13 cellular contexts compared by ENCODE assay signal in genomic region chr14:74886001-74886400, GRCh38. TPM values are rescaled to one million over a fixed set of nuclear protein-coding genes. Genes with fewer than 3 reads are reported as not detected.
A peak's percentile ranks its signal among the peaks of the same experiment; 100 is the strongest.
DNase-seq lines count a peak whose midpoint lies in the region; TF ChIP-seq lines count a peak whose summit lies in the region.
"Had no signal": no experiment of that assay in that cellular context is flagged by ENCODE, and none has a peak within 500 bp of the region (broad histone marks: within the 10 kb centered on the region; RNA-seq: fewer than 3 reads in every experiment).

No MANE protein-coding gene starts in this region.

- peaks cover 69% of the 10 kb centered on the region for H3K79me2 ChIP-seq in neural progenitor cell (ENCODE audit: low read depth)

- peak overlapping the region; percentile 8 for H3K4me2 ChIP-seq in neural progenitor cell

- H3K4me3 Mint-ChIP-seq in endodermal cell (peak overlapping the region; percentile 95), neural progenitor cell (no peak overlapping the region)

- no peaks in the 10 kb centered on the region for H3K27me3 Mint-ChIP-seq in endodermal cell (ENCODE audit: insufficient read depth)
- peaks cover 7% of the 10 kb centered on the region for H3K27me3 Mint-ChIP-seq in neural progenitor cell (ENCODE audit: insufficient read depth, low read depth)

- DNase-seq in BJ (ENCODE audit: low read depth) (peak; percentile 97), LHCN-M2 (ENCODE audit: low read depth) (peak; percentile 96), endodermal cell (peak; percentile 75), neural progenitor cell (ENCODE audit: low spot score) (peak; percentile 71), NCI-H2227 treated with DMSO at 0.1 percent for 48 hours (lab: John Stamatoyannopoulos, UW) (no peak), MV-4-11 (lab: John Stamatoyannopoulos, UW) (no peak), posterior vena cava (ENCODE audit: low spot score) (no peak)
- DNase-seq in stimulated activated CD4-positive, alpha-beta T cell treated with anti-CD3 and anti-CD28 coated beads, Interleukin-1b, Interleukin-23, amount 100 ng/mL, for 48 hours = no peak
- DNase-seq: activated T-cell treated with anti-CD3 and anti-CD28 coated beads, Interleukin-2, amount 50 U/mL, for 48 hours; GF-D8; NCI-H1694 treated with DMSO at 0.1 percent for 48 hours; ovary had no signal

- H3K9me3 ChIP-seq in endodermal cell (ENCODE audit: control insufficient read depth, low read length) = no peaks in the 10 kb centered on the region
- no peaks in the 10 kb centered on the region for H3K9me3 ChIP-seq in neural progenitor cell (ENCODE audit: low read depth)
- H3K9me3 ChIP-seq: ovary had no signal

- H3K4me3 ChIP-seq in BJ (ENCODE audit: low read depth, low read length) (no peak overlapping the region), endodermal cell (ENCODE audit: low read length) (no peak overlapping the region), neural progenitor cell (no peak overlapping the region)
- H3K4me3 ChIP-seq: ovary had no signal

- intact Hi-C loops in posterior vena cava (cut with DNase I) = no loop called here

- H4K20me1 ChIP-seq in neural progenitor cell (ENCODE audit: low read depth) = peaks cover 77% of the 10 kb centered on the region

- H3K27ac Mint-ChIP-seq in endodermal cell (peak overlapping the region; percentile 68), neural progenitor cell (peak overlapping the region; percentile 83)

- H3K27me3 ChIP-seq in BJ (ENCODE audit: control insufficient read depth, insufficient read depth, low read length) (no peaks in the 10 kb centered on the region), endodermal cell (ENCODE audit: control insufficient read depth, insufficient read depth, low read length, poor library complexity, severe bottlenecking) (no peaks in the 10 kb centered on the region), neural progenitor cell (no peaks in the 10 kb centered on the region)
- H3K27me3 ChIP-seq: ovary had no signal

- 55 to 58% methylated on average over 2 to 3 of the region's 3 CpGs for WGBS in endodermal cell (ENCODE audit: insufficient coverage in 1 of 2, insufficient read length in 1 of 2), 2 experiments

- H3K27ac ChIP-seq in endodermal cell (ENCODE audit: low read depth, low read length) = no peak overlapping the region
- no peak overlapping the region for H3K27ac ChIP-seq in neural progenitor cell
- H3K27ac ChIP-seq: ovary had no signal

- H2AFZ ChIP-seq in neural progenitor cell (replicated peaks) = no peak overlapping the region

- TF ChIP-seq CTCF in BJ (IDR thresholded peaks at IDR 0.05; ENCODE audit: insufficient read depth, low read depth, low read length) (no peak), endodermal cell (conservative IDR thresholded peaks at IDR 0.05) (no peak), neural progenitor cell (IDR thresholded peaks at IDR 0.05) (no peak)

- POLR2A ChIA-PET in BJ (lab: Charles Lee) = no interaction called here

- H3K36me3 Mint-ChIP-seq in endodermal cell (ENCODE audit: low read depth) = peaks cover 24% of the 10 kb centered on the region
- peaks cover 14% of the 10 kb centered on the region for H3K36me3 Mint-ChIP-seq in neural progenitor cell

- H3K9ac ChIP-seq in endodermal cell (ENCODE audit: extremely low read depth, low read length, poor library complexity, severe bottlenecking) (no peak overlapping the region), neural progenitor cell (no peak overlapping the region)

- H3F3A ChIP-seq in neural progenitor cell (ENCODE audit: low read depth) = peaks cover 34% of the 10 kb centered on the region

- H3K4me1 ChIP-seq in endodermal cell (ENCODE audit: control insufficient read depth, insufficient read depth, low read length) = peaks cover 13% of the 10 kb centered on the region
- peaks cover 27% of the 10 kb centered on the region for H3K4me1 ChIP-seq in neural progenitor cell

- H3K4me1 Mint-ChIP-seq in endodermal cell (peaks cover 63% of the 10 kb centered on the region), neural progenitor cell (peaks cover 30% of the 10 kb centered on the region)

- H3K36me3 ChIP-seq in BJ (ENCODE audit: control insufficient read depth, insufficient read depth, low read length) (peaks cover 6% of the 10 kb centered on the region; the same call in 1 of the 2 replicates), endodermal cell (ENCODE audit: control insufficient read depth, insufficient read depth, low read length) (peaks cover 20% of the 10 kb centered on the region), neural progenitor cell (no peaks in the 10 kb centered on the region)
- H3K36me3 ChIP-seq: ovary had no signal

- H3K9me3 Mint-ChIP-seq in endodermal cell (no peaks in the 10 kb centered on the region), neural progenitor cell (no peaks in the 10 kb centered on the region)

- CTCF ChIA-PET in BJ (lab: Yijun Ruan, JAX) = interaction anchor here (0.8 to 21.7 kb wide), 5 partner anchors 11 to 203 kb away, joined by 3 to 195 read pairs (median 9); no protein-coding TSS in a partner anchor

RNA-seq across cellular contexts. Expression of gene DLST, which starts 4.3 kb away (rescaled TPM):
- 125 and 150 TPM in 2 replicates for polyA plus RNA-seq in BJ (2011; rRNA removed)
- 68.8 and 88.2 TPM in 2 replicates for polyA minus RNA-seq in BJ (2011; rRNA and poly(A)+ RNA removed)
- total RNA-seq in LHCN-M2 (2014; rRNA removed) (66.7 and 71.6 TPM in 2 replicates), endodermal cell (100 to 1,000 TPM; 119 to 126 TPM), neural progenitor cell (ENCODE audit: low replicate concordance) (52.2 and 60.7 TPM in 2 replicates), posterior vena cava (10 to 100 TPM; 70.4 to 85.0 TPM)
- polyA plus RNA-seq in LHCN-M2 (2012) = 70.9 TPM
- polyA plus RNA-seq in endodermal cell (2013, experiment 1 of 2) = 84.7 TPM
- polyA plus RNA-seq in endodermal cell (2013, experiment 2 of 2) = 76.8 TPM

RNA-seq across cellular contexts. Expression of gene PROX2, which starts 10.1 kb away (rescaled TPM):
- polyA plus RNA-seq in BJ (2011; rRNA removed) = not detected in 2 replicates
- polyA minus RNA-seq in BJ (2011; rRNA and poly(A)+ RNA removed) = not detected in 2 replicates
- total RNA-seq in LHCN-M2 (2014; rRNA removed) (not detected in 2 replicates), endodermal cell (not detected), neural progenitor cell (ENCODE audit: low replicate concordance) (not detected in 2 replicates), posterior vena cava (not detected)
- 0.02 TPM for polyA plus RNA-seq in LHCN-M2 (2012)
- polyA plus RNA-seq in endodermal cell (2013, experiment 1 of 2) = not detected
- polyA plus RNA-seq in endodermal cell (2013, experiment 2 of 2) = not detected
- total RNA-seq: esophagus mucosa, ovary had no signal
- polyA plus RNA-seq: ovary had no signal

RNA-seq across cellular contexts. Expression of gene RPS6KL1, which starts 37.1 kb away (rescaled TPM):
- 1.4 and 2.8 TPM in 2 replicates for polyA plus RNA-seq in BJ (2011; rRNA removed)
- polyA minus RNA-seq in BJ (2011; rRNA and poly(A)+ RNA removed) = 3.0 and 3.8 TPM in 2 replicates
- 0.80 and 1.9 TPM in 2 replicates for total RNA-seq in LHCN-M2 (2014; rRNA removed)
- polyA plus RNA-seq in LHCN-M2 (2012) = 0.55 TPM
- 10 to 100 TPM in 1 of 2 donors, 1 to 10 TPM in 1; 4.4 to 10.4 TPM for total RNA-seq in endodermal cell
- polyA plus RNA-seq in endodermal cell (2013, experiment 1 of 2) = 9.9 TPM
- polyA plus RNA-seq in endodermal cell (2013, experiment 2 of 2) = 8.9 TPM
- total RNA-seq in neural progenitor cell (ENCODE audit: low replicate concordance) = 6.4 and 15.1 TPM in 2 replicates
- 10 to 100 TPM in 1 of 2 donors, 1 to 10 TPM in 1; 9.6 to 17.0 TPM for total RNA-seq in posterior vena cava

Comparison
In these comparisons a context has a peak if more than half of its experiments do, and no peak if none do; other contexts are left out.
1. DNase-seq: peak in BJ (single experiment), LHCN-M2 (single experiment), endodermal cell (single experiment) and neural progenitor cell (single experiment); none in stimulated activated CD4-positive, alpha-beta T cell treated with anti-CD3 and anti-CD28 coated beads, Interleukin-1b, Interleukin-23, amount 100 ng/mL, for 48 hours (single experiment), NCI-H2227 treated with DMSO at 0.1 percent for 48 hours (single experiment), MV-4-11 (single experiment) and posterior vena cava (single experiment).